Comparison of ENCODE assay signal across 2 cellular contexts in the genomic region with DNA sequence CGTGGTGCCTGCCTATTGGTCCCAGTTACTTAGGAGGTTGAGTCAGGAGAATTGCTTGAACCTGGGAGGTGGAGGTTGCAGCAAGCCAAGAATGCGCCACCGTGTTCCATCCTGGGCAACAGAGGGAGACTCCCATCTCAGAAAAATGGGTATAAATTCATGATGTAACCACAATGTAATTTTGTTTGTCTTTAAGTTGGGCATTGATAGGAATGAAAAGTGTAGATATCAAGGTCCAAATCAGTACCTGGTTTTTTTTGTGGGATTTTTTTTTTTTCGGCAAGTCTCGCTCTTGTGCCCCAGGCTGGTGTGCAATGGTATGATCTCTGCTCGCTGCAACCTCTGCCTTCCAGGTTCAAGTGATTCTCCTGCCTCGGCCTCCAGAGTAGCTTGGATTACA.
A peak's percentile ranks its signal among the peaks of the same experiment; 100 is the strongest.
TF ChIP-seq lines count a peak whose summit lies in the region.

No MANE protein-coding gene starts in this region.

TF ChIP-seq in A549, 52 proteins besides CTCF, POLR2A, EP300 and RAD21:
- TF ChIP-seq REST (IDR thresholded peaks at IDR 0.05) (no peak), JUN (IDR thresholded peaks at IDR 0.05) (peak in 1 of 2 experiments; percentile 42; a peak in 1 of 5 replicates)

TF ChIP-seq in K562, 482 proteins besides CTCF, POLR2A, EP300 and RAD21:
- TF ChIP-seq HOMEZ (CRISPR knock-in tag; IDR thresholded peaks at IDR 0.05) (no peak), ZNF586 (CRISPR knock-in tag; conservative IDR thresholded peaks at IDR 0.05) (no peak), POLR2AphosphoS5 (IDR thresholded peaks at IDR 0.05; ENCODE audit: control insufficient read depth, insufficient read depth, low read depth, low read length) (peak; percentile 22; the same call in 1 of the 2 replicates), NCOR1 (IDR thresholded peaks at IDR 0.05) (no peak), RBFOX2 (IDR thresholded peaks at IDR 0.05; ENCODE audit: low read depth, low read length) (peak; percentile 47; the same call in 1 of the 2 replicates)
- TF ChIP-seq, protein P1, sequence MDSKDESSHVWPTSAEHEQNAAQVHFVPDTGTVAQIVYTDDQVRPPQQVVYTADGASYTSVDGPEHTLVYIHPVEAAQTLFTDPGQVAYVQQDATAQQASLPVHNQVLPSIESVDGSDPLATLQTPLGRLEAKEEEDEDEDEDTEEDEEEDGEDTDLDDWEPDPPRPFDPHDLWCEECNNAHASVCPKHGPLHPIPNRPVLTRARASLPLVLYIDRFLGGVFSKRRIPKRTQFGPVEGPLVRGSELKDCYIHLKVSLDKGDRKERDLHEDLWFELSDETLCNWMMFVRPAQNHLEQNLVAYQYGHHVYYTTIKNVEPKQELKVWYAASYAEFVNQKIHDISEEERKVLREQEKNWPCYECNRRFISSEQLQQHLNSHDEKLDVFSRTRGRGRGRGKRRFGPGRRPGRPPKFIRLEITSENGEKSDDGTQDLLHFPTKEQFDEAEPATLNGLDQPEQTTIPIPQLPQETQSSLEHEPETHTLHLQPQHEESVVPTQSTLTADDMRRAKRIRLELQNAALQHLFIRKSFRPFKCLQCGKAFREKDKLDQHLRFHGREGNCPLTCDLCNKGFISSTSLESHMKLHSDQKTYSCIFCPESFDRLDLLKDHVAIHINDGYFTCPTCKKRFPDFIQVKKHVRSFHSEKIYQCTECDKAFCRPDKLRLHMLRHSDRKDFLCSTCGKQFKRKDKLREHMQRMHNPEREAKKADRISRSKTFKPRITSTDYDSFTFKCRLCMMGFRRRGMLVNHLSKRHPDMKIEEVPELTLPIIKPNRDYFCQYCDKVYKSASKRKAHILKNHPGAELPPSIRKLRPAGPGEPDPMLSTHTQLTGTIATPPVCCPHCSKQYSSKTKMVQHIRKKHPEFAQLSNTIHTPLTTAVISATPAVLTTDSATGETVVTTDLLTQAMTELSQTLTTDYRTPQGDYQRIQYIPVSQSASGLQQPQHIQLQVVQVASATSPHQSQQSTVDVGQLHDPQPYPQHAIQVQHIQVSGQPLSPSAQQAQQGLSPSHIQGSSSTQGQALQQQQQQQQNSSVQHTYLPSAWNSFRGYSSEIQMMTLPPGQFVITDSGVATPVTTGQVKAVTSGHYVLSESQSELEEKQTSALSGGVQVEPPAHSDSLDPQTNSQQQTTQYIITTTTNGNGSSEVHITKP (IDR thresholded peaks at IDR 0.05; ENCODE audit: partially characterized antibody), result peak; percentile 33
